Comparison of ENCODE assay signal across 14 cellular contexts in the genomic region with DNA sequence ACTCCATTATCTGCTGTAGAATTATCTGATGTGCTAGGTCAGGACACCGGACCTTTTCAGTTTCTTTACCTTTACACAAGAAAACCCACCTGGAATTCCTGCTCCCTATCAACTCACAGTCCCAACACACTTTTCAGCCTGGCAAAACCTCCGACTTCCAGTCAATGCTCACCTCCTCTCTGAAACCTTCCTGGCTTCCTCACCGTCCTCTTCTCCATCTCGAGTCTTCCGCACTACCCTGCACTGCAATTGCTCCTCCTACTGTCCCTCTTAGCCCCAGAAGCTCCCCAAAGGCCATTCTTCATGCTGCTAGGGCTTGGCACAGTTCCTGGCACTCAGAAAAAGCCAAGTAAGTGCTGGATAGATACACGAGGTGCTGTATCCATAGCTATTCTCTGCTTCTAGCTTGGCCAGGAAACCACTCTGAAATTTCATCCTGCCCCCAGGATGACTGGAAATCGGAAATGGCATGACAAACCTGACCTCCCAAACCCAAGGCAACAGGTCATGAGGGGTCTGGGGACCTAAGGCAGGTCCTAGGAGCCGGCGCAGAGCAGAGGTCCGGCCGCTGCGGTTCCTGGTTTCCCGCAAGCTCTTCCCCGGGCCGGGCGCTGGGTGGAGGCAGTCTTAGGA. TPM values are rescaled to one million over a fixed set of nuclear protein-coding genes. Genes with fewer than 3 reads are reported as not detected.
A peak's percentile ranks its signal among the peaks of the same experiment; 100 is the strongest.
DNase-seq lines count a peak whose midpoint lies in the region; ATAC-seq and TF ChIP-seq lines count a peak whose summit lies in the region.
"Had no signal": no experiment of that assay in that cellular context is flagged by ENCODE, and none has a peak within 500 bp of the region (broad histone marks: within the 10 kb centered on the region; RNA-seq: fewer than 3 reads in every experiment).

No MANE protein-coding gene starts in this region.

- no peaks in the 10 kb centered on the region for H3K36me3 ChIP-seq in urinary bladder (ENCODE audit: insufficient read depth)
- H3K36me3 ChIP-seq: upper lobe of left lung had no signal

- no peak overlapping the region for H3K27ac ChIP-seq in urinary bladder (ENCODE audit: low read depth)
- H3K27ac ChIP-seq: upper lobe of left lung had no signal

- H3K4me3 ChIP-seq in urinary bladder (ENCODE audit: low read depth, low read length) = peak overlapping the region; percentile 7

- no peaks in the 10 kb centered on the region for H3K4me1 ChIP-seq in urinary bladder (ENCODE audit: insufficient read depth)

- WGBS in urinary bladder = 10% methylated on average over 16 of the region's 16 CpGs

- H3K4me1 Mint-ChIP-seq in brain (peaks cover 50% of the 10 kb centered on the region), memory B cell (peaks cover 18% of the 10 kb centered on the region)

- H3K27me3 Mint-ChIP-seq in brain (peaks cover 67% of the 10 kb centered on the region), memory B cell (peaks cover 37% of the 10 kb centered on the region)

- H3K4me3 Mint-ChIP-seq in brain (peak overlapping the region; percentile 78 to 86 (median 81)), memory B cell (peak overlapping the region; percentile 6)
- H3K4me3 Mint-ChIP-seq: activated T-cell treated with anti-CD3 and anti-CD28 coated beads, Interleukin-2, amount 50 U/mL, for 24 hours had no signal

- H3K9me3 Mint-ChIP-seq in brain (peaks cover 0 to 12% (median 4%) of the 10 kb centered on the region in 5 experiments), memory B cell (no peaks in the 10 kb centered on the region)
- H3K9me3 Mint-ChIP-seq: activated T-cell treated with anti-CD3 and anti-CD28 coated beads, Interleukin-2, amount 50 U/mL, for 24 hours had no signal

- H3K27ac Mint-ChIP-seq in brain (peak overlapping the region; percentile 9 to 77 (median 39)), memory B cell (no peak overlapping the region)
- H3K27ac Mint-ChIP-seq: activated T-cell treated with anti-CD3 and anti-CD28 coated beads, Interleukin-2, amount 50 U/mL, for 24 hours had no signal

- ATAC-seq in left cardiac atrium = peak; percentile 15 to 57
- no peak for ATAC-seq in Right ventricle myocardium superior (ENCODE audit: poor library complexity)
- ATAC-seq in memory B cell (ENCODE audit: low read depth) = no peak
- ATAC-seq in HG03354 (IDR thresholded peaks at IDR 0.05; ENCODE audit: poor library complexity, severe bottlenecking, unreplicated experiment) = no peak
- ATAC-seq: activated CD4-positive, CD25-positive, alpha-beta regulatory T cell treated with anti-CD3 and anti-CD28 coated beads, Interleukin-2, amount 50 U/mL, for 24 hours had no signal

- H3K36me3 Mint-ChIP-seq in brain = no peaks in the 10 kb centered on the region
- no peaks in the 10 kb centered on the region for H3K36me3 Mint-ChIP-seq in memory B cell

- no peak for TF ChIP-seq CTCF in brain (conservative IDR thresholded peaks at IDR 0.05)

- no peak for DNase-seq in left cardiac atrium
- no peak for DNase-seq in Right ventricle myocardium superior
- DNase-seq in memory B cell (ENCODE audit: low spot score in 2 of 2) = no peak
- DNase-seq in NCI-H2196 treated with DMSO at 0.1 percent for 48 hours (lab: John Stamatoyannopoulos, UW; ENCODE audit: unreplicated experiment) = no peak
- DNase-seq in GM03348 (ENCODE audit: low spot score) = no peak
- DNase-seq: EL had no signal

- intact Hi-C loops in left cardiac atrium (cut with DNase I) = no loop called here
- intact Hi-C loops in Right ventricle myocardium superior (cut with DNase I) = no loop called here

RNA-seq across cellular contexts. Expression of a gene that starts 0.7 kb away (rescaled TPM):
- under 1 TPM; 0.34 to 0.41 TPM for total RNA-seq in left cardiac atrium
- 0.40 TPM for total RNA-seq in Right ventricle myocardium superior
- 1.3 TPM for polyA plus RNA-seq in brain (ENCODE audit: insufficient read depth, low read depth, low replicate concordance)
- 1.2 TPM for total RNA-seq in urinary bladder
- polyA plus RNA-seq in urinary bladder = 0.30 TPM
- total RNA-seq: endothelial cell of umbilical vein, myocyte had no signal
- polyA plus RNA-seq: endothelial cell of umbilical vein had no signal

Comparison
In these comparisons a context has a peak if more than half of its experiments do, and no peak if none do; other contexts are left out.
1. ATAC-seq: peak in left cardiac atrium (2 of 2); none in Right ventricle myocardium superior (single experiment), memory B cell (single experiment) and HG03354 (single experiment).